ENCODE assay signal across 1 cellular context in the genomic region with DNA sequence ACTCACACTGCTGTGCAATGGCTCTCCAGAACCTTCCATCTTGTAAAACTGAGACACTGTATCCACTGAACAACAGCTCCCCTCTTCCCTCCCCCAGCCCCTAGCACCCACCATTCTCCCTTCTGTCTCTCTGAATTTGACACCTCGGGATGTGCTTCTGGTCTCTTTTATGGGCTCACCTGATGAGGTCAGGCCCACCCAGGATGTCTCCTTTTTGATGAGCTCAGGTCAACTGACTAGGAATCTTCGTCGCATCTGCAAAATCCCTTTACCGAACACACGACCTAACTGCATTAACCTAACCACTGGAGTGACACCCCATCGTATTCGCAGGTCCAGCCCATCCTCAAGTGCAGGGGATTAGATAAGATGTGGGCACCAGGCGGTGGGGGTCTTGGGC.
A peak's percentile ranks its signal among the peaks of the same experiment; 100 is the strongest.
TF ChIP-seq lines count a peak whose summit lies in the region.

No MANE protein-coding gene starts in this region.

TF ChIP-seq in K562, 482 proteins besides CTCF, POLR2A, EP300 and RAD21:
- TF ChIP-seq PURB (CRISPR knock-in tag; IDR thresholded peaks at IDR 0.05; ENCODE audit: low read depth), result no peak
- TF ChIP-seq YY1 (IDR thresholded peaks at IDR 0.05; ENCODE audit: borderline replicate concordance in 1 of 3, control insufficient read depth in 1 of 3, extremely low read depth in 1 of 3, insufficient read depth in 3 of 3, insufficient read length in 1 of 3, insufficient replicate concordance in 2 of 3, low read depth in 1 of 3, low read length in 2 of 3), result peak in 1 of 3 experiments; percentile 23
- TF ChIP-seq ETV6 (IDR thresholded peaks at IDR 0.05; ENCODE audit: borderline replicate concordance in 1 of 2, low read depth in 2 of 2, low read length in 1 of 2), result no peak
- no peak for TF ChIP-seq ETV6 (CRISPR knock-in tag; IDR thresholded peaks at IDR 0.05; ENCODE audit: borderline replicate concordance)
- no peak for TF ChIP-seq HIVEP1 (CRISPR knock-in tag; IDR thresholded peaks at IDR 0.05)
- no peak for TF ChIP-seq RFX5 (IDR thresholded peaks at IDR 0.05; ENCODE audit: low read depth, low read length)
- TF ChIP-seq, protein P1, sequence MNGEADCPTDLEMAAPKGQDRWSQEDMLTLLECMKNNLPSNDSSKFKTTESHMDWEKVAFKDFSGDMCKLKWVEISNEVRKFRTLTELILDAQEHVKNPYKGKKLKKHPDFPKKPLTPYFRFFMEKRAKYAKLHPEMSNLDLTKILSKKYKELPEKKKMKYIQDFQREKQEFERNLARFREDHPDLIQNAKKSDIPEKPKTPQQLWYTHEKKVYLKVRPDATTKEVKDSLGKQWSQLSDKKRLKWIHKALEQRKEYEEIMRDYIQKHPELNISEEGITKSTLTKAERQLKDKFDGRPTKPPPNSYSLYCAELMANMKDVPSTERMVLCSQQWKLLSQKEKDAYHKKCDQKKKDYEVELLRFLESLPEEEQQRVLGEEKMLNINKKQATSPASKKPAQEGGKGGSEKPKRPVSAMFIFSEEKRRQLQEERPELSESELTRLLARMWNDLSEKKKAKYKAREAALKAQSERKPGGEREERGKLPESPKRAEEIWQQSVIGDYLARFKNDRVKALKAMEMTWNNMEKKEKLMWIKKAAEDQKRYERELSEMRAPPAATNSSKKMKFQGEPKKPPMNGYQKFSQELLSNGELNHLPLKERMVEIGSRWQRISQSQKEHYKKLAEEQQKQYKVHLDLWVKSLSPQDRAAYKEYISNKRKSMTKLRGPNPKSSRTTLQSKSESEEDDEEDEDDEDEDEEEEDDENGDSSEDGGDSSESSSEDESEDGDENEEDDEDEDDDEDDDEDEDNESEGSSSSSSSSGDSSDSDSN (IDR thresholded peaks at IDR 0.05; ENCODE audit: borderline replicate concordance in 1 of 2, low read depth in 2 of 2, low read length in 2 of 2), result no peak
- peak; percentile 92 for TF ChIP-seq ZNF134 (CRISPR knock-in tag; conservative IDR thresholded peaks at IDR 0.05)
TF ChIP-seq in K562: peak in this region for 2.
